Comparison of ENCODE assay signal across 8 cellular contexts in genomic region chr5:168578006-168578405, GRCh38. TPM values are rescaled to one million over a fixed set of nuclear protein-coding genes. Genes with fewer than 3 reads are reported as not detected.
DNase-seq lines count a peak whose midpoint lies in the region; ATAC-seq and TF ChIP-seq lines count a peak whose summit lies in the region.

No MANE protein-coding gene starts in this region.

- H3K9me3 Mint-ChIP-seq in activated CD4-positive, alpha-beta T cell treated with anti-CD3 and anti-CD28 coated beads, Interleukin-2, amount 10 ng/mL, durations not matched to agents 24 days and 14 days, result peaks cover 8% of the 10 kb centered on the region
- H3K9me3 Mint-ChIP-seq in WTC11, result no peaks in the 10 kb centered on the region; the same call in 1 of the 2 replicates

- H3K27ac ChIP-seq in iPS DF 6.9 (ENCODE audit: low read length) (no peak overlapping the region), smooth muscle cell (ENCODE audit: low read depth) (peak overlapping the region; percentile 82)

- TF ChIP-seq CTCF in WTC11 (IDR thresholded peaks at IDR 0.05), result no peak
- TF ChIP-seq CTCF in smooth muscle cell (IDR thresholded peaks at IDR 0.05; ENCODE audit: borderline replicate concordance, insufficient read depth, poor library complexity, severe bottlenecking), result no peak

- H3K4me1 Mint-ChIP-seq in activated CD4-positive, alpha-beta T cell treated with anti-CD3 and anti-CD28 coated beads, Interleukin-2, amount 10 ng/mL, durations not matched to agents 24 days and 14 days, result peaks cover 28% of the 10 kb centered on the region
- H3K4me1 Mint-ChIP-seq in WTC11, result peaks cover 38% of the 10 kb centered on the region

- H3K4me1 ChIP-seq in iPS DF 6.9 (ENCODE audit: control insufficient read depth, insufficient read depth, low read length) (peaks cover 2% of the 10 kb centered on the region; the same call in 1 of the 2 replicates), smooth muscle cell (ENCODE audit: low read depth) (peaks cover 27% of the 10 kb centered on the region)

- POLR2A ChIA-PET in WTC11 (lab: Charles Lee), result no interaction called here

- peaks cover 33% of the 10 kb centered on the region for H3K36me3 Mint-ChIP-seq in activated CD4-positive, alpha-beta T cell treated with anti-CD3 and anti-CD28 coated beads, Interleukin-2, amount 10 ng/mL, durations not matched to agents 24 days and 14 days (ENCODE audit: low read depth)
- H3K36me3 Mint-ChIP-seq in WTC11, result peaks cover 16% of the 10 kb centered on the region

- H3K27me3 ChIP-seq in iPS DF 6.9 (ENCODE audit: control insufficient read depth, insufficient read depth, low read length) (no peaks in the 10 kb centered on the region), smooth muscle cell (ENCODE audit: low read depth) (no peaks in the 10 kb centered on the region)

- peaks cover 54% of the 10 kb centered on the region for H4K20me1 ChIP-seq in smooth muscle cell (ENCODE audit: low read depth)

- peaks cover 3% of the 10 kb centered on the region for H3F3A ChIP-seq in smooth muscle cell (ENCODE audit: low read depth)

- H3K27ac Mint-ChIP-seq in activated CD4-positive, alpha-beta T cell treated with anti-CD3 and anti-CD28 coated beads, Interleukin-2, amount 10 ng/mL, durations not matched to agents 24 days and 14 days, result peak overlapping the region; percentile 92
- no peak overlapping the region for H3K27ac Mint-ChIP-seq in WTC11

- no peak overlapping the region for H2AFZ ChIP-seq in smooth muscle cell (ENCODE audit: low read depth)

- intact Hi-C loops in activated CD4-positive, alpha-beta T cell treated with anti-CD3 and anti-CD28 coated beads, Interleukin-2, amount 10 ng/mL, durations not matched to agents 24 days and 14 days (cut with micrococcal nuclease), result loop anchor here (10.0 kb wide), 1 partner anchor 1077 kb away; no protein-coding TSS in a partner anchor

- peak overlapping the region; percentile 95 for H3K4me3 Mint-ChIP-seq in activated CD4-positive, alpha-beta T cell treated with anti-CD3 and anti-CD28 coated beads, Interleukin-2, amount 10 ng/mL, durations not matched to agents 24 days and 14 days
- peak overlapping the region; percentile 96 for H3K4me3 Mint-ChIP-seq in WTC11

- DNase-seq in activated CD4-positive, alpha-beta T cell treated with anti-CD3 and anti-CD28 coated beads, Interleukin-2, amount 10 ng/mL, durations not matched to agents 24 days and 14 days, result peak; percentile 61
- no peak for DNase-seq in activated CD4-positive, alpha-beta T cell treated with anti-CD3 and anti-CD28 coated beads for 4 hours
- no peak for DNase-seq in WTC11 (ENCODE audit: low spot score)
- no peak for DNase-seq in iPS DF 6.9 (ENCODE audit: low read depth, low spot score)
- DNase-seq in smooth muscle cell (lab: John Stamatoyannopoulos, UW; ENCODE audit: unreplicated experiment), result no peak
- no peak for DNase-seq in inferior parietal cortex (ENCODE audit: extremely low spot score)
- no peak for DNase-seq in NCI-H82 treated with DMSO at 0.1 percent for 48 hours (lab: John Stamatoyannopoulos, UW; ENCODE audit: unreplicated experiment)
- no peak for DNase-seq in NCI-H1092 treated with DMSO at 0.1 percent for 48 hours (lab: John Stamatoyannopoulos, UW)

- no peaks in the 10 kb centered on the region for H3K27me3 Mint-ChIP-seq in activated CD4-positive, alpha-beta T cell treated with anti-CD3 and anti-CD28 coated beads, Interleukin-2, amount 10 ng/mL, durations not matched to agents 24 days and 14 days
- H3K27me3 Mint-ChIP-seq in WTC11 (ENCODE audit: low read depth), result no peaks in the 10 kb centered on the region

- H3K36me3 ChIP-seq in iPS DF 6.9 (ENCODE audit: control insufficient read depth, insufficient read depth, low read length), result no peaks in the 10 kb centered on the region
- no peaks in the 10 kb centered on the region for H3K36me3 ChIP-seq in smooth muscle cell (ENCODE audit: low read depth)

- peak overlapping the region; percentile 86 for H3K9ac ChIP-seq in smooth muscle cell (ENCODE audit: low read depth)

- no peaks in the 10 kb centered on the region for H3K9me3 ChIP-seq in iPS DF 6.9 (ENCODE audit: control insufficient read depth, insufficient read depth, low read length)
- H3K9me3 ChIP-seq in smooth muscle cell (replicated peaks; ENCODE audit: low read depth), result no peaks in the 10 kb centered on the region

- no CpG with 5 or more reads among the region's 3 CpGs for WGBS in iPS DF 6.9 (ENCODE audit: insufficient coverage, insufficient read length)
- WGBS in smooth muscle cell (ENCODE audit: low lambda C conversion rate), result 24% methylated on average over 3 of the region's 3 CpGs

- H3K4me3 ChIP-seq in iPS DF 6.9 (ENCODE audit: low read length) (peak overlapping the region; percentile 86; the same call in 1 of the 2 replicates), smooth muscle cell (peak overlapping the region; percentile 91)

- CTCF ChIA-PET in WTC11 (lab: Charles Lee), result no interaction called here

- H3K4me2 ChIP-seq in smooth muscle cell, result peak overlapping the region; percentile 98

- ATAC-seq in WTC11, result no peak

- H3K79me2 ChIP-seq in smooth muscle cell (ENCODE audit: low read depth), result peaks cover 55% of the 10 kb centered on the region

TF ChIP-seq in WTC11, 78 proteins besides CTCF, POLR2A, EP300 and RAD21:
- TF ChIP-seq ZNF281 (CRISPR knock-in tag; IDR thresholded peaks at IDR 0.05) (no peak), PREB (CRISPR knock-in tag; IDR thresholded peaks at IDR 0.05; ENCODE audit: borderline replicate concordance) (no peak), ZNF121 (CRISPR knock-in tag; IDR thresholded peaks at IDR 0.05) (no peak)

RNA-seq across cellular contexts. Expression of gene PANK3, which starts 1.2 kb away (rescaled TPM):
- 73.1 and 81.2 TPM in 2 replicates for total RNA-seq in activated CD4-positive, alpha-beta T cell treated with anti-CD3 and anti-CD28 coated beads, Interleukin-2, amount 10 ng/mL, durations not matched to agents 24 days and 14 days
- total RNA-seq in WTC11 (2021) (76.7 to 90.2 TPM (median 81.8 TPM) in 3 replicates), smooth muscle cell (52.5 and 70.3 TPM in 2 replicates)
- polyA plus RNA-seq in smooth muscle cell, result 10.7 and 15.8 TPM in 2 replicates

RNA-seq across cellular contexts. Expression of gene FBLL1, which starts 48.9 kb away (rescaled TPM):
- total RNA-seq in activated CD4-positive, alpha-beta T cell treated with anti-CD3 and anti-CD28 coated beads, Interleukin-2, amount 10 ng/mL, durations not matched to agents 24 days and 14 days, result not detected in 2 replicates
- total RNA-seq in WTC11 (2021) (4.8 to 7.0 TPM (median 5.3 TPM) in 3 replicates), smooth muscle cell (0.94 and 1.0 TPM in 2 replicates)
- 0.30 and 0.65 TPM in 2 replicates for polyA plus RNA-seq in smooth muscle cell
